ENCODE assay signal across 14 cellular contexts in the genomic region with DNA sequence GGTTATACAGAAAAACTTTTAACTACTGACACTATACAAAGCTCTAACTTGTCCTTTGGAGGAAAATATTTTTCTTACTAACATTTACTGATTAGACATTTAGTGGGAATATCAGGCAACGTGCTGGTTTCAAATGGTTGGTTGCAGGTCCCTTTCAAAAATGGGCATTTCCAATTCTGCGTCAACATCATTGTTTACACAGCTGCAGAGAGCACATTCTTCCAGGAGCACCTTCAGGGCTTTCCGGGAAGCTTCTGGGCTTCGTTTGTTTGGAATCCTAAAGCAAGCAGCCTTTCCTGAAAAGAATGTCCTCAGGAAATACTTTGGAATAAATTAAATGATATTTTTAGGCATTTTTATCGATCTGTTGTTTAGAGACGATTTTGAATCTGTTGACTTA.
DNase-seq lines count a peak whose midpoint lies in the region; ATAC-seq and TF ChIP-seq lines count a peak whose summit lies in the region.
"Had no signal": no experiment of that assay in that cellular context is flagged by ENCODE, and none has a peak within 500 bp of the region (broad histone marks: within the 10 kb centered on the region; RNA-seq: fewer than 3 reads in every experiment).

No MANE protein-coding gene starts in this region.

- H3K4me1 Mint-ChIP-seq in WTC11, result peaks cover 51% of the 10 kb centered on the region
- H3K4me1 Mint-ChIP-seq in activated CD4-positive, alpha-beta T cell treated with anti-CD3 and anti-CD28 coated beads for 36 hours, result no peaks in the 10 kb centered on the region

- H3K27me3 Mint-ChIP-seq in WTC11 (ENCODE audit: low read depth), result no peaks in the 10 kb centered on the region
- H3K27me3 Mint-ChIP-seq in activated CD4-positive, alpha-beta T cell treated with anti-CD3 and anti-CD28 coated beads for 36 hours, result no peaks in the 10 kb centered on the region
- H3K27me3 Mint-ChIP-seq: activated naive CD8-positive, alpha-beta T cell had no signal

- H3K36me3 Mint-ChIP-seq in WTC11, result peaks cover 11% of the 10 kb centered on the region
- H3K36me3 Mint-ChIP-seq in activated CD4-positive, alpha-beta T cell treated with anti-CD3 and anti-CD28 coated beads for 36 hours (ENCODE audit: low read depth), result no peaks in the 10 kb centered on the region
- H3K36me3 Mint-ChIP-seq: activated naive CD8-positive, alpha-beta T cell had no signal

- ATAC-seq in WTC11 (peak; percentile 76), GM21723 (IDR thresholded peaks at IDR 0.05; ENCODE audit: unreplicated experiment) (no peak)
- no peak for ATAC-seq in activated CD4-positive, alpha-beta T cell treated with anti-CD3 and anti-CD28 coated beads for 36 hours

- peaks cover 13% of the 10 kb centered on the region for H3K9me3 Mint-ChIP-seq in WTC11
- peaks cover 23% of the 10 kb centered on the region for H3K9me3 Mint-ChIP-seq in activated CD4-positive, alpha-beta T cell treated with anti-CD3 and anti-CD28 coated beads for 36 hours (ENCODE audit: low read depth)

- peak overlapping the region; percentile 38; the same call in 1 of the 2 replicates for H3K4me3 Mint-ChIP-seq in WTC11
- H3K4me3 Mint-ChIP-seq in activated CD4-positive, alpha-beta T cell treated with anti-CD3 and anti-CD28 coated beads for 36 hours, result no peak overlapping the region
- H3K4me3 Mint-ChIP-seq: activated naive CD8-positive, alpha-beta T cell had no signal

- H3K27ac Mint-ChIP-seq in WTC11, result peak overlapping the region; percentile 98
- H3K27ac Mint-ChIP-seq in activated CD4-positive, alpha-beta T cell treated with anti-CD3 and anti-CD28 coated beads for 36 hours, result no peak overlapping the region
- H3K27ac Mint-ChIP-seq: activated naive CD8-positive, alpha-beta T cell had no signal

- CTCF ChIA-PET in WTC11 (lab: Charles Lee), result interaction anchor here (0.5 to 0.9 kb wide), 3 partner anchors 12 to 202 kb away, joined by 3 read pairs; no protein-coding TSS in a partner anchor
- CTCF ChIA-PET in activated CD4-positive, alpha-beta T cell treated with anti-CD3 and anti-CD28 coated beads for 36 hours (lab: Charles Lee), result no interaction called here

- POLR2A ChIA-PET in WTC11 (lab: Charles Lee), result no interaction called here
- POLR2A ChIA-PET in activated CD4-positive, alpha-beta T cell treated with anti-CD3 and anti-CD28 coated beads for 36 hours (lab: Charles Lee), result no interaction called here

- intact Hi-C loops in activated CD4-positive, alpha-beta T cell treated with anti-CD3 and anti-CD28 coated beads for 36 hours (cut with DNase I, micrococcal nuclease), result no loop called here

- no peak for TF ChIP-seq CTCF in WTC11 (IDR thresholded peaks at IDR 0.05)

- DNase-seq in DMS53 (lab: John Stamatoyannopoulos, UW) (peak; percentile 88), NCI-H1105 treated with DMSO at 0.1 percent for 48 hours (lab: John Stamatoyannopoulos, UW) (peak; percentile 35), WTC11 (ENCODE audit: low spot score) (peak; percentile 31), kidney tubule cell (ENCODE audit: low spot score) (peak; percentile 47), SKM-1 treated with dmso at 0.1 percent for 144 hours (lab: John Stamatoyannopoulos, UW; ENCODE audit: unreplicated experiment) (no peak), SW480 (ENCODE audit: low spot score) (no peak)
- no peak for DNase-seq in activated CD4-positive, alpha-beta T cell treated with anti-CD3 and anti-CD28 coated beads for 36 hours
- DNase-seq: kidney glomerular epithelial cell; MM.1S; SIG-M5; stimulated activated naive CD4-positive, alpha-beta T cell treated with Interleukin-2 at 50 U/mL for 16 hours; WERI-Rb-1 had no signal

TF ChIP-seq in WTC11, 78 proteins besides CTCF, POLR2A, EP300 and RAD21:
- TF ChIP-seq RORB (CRISPR knock-in tag; IDR thresholded peaks at IDR 0.05) (no peak), ETV6 (CRISPR knock-in tag; IDR thresholded peaks at IDR 0.05) (peak; percentile 90)

Comparison
In these comparisons a context has a peak if more than half of its experiments do, and no peak if none do; other contexts are left out.
1. DNase-seq: peak in DMS53 (single experiment), NCI-H1105 treated with DMSO at 0.1 percent for 48 hours (single experiment), WTC11 (single experiment) and kidney tubule cell (single experiment); none in SKM-1 treated with dmso at 0.1 percent for 144 hours (single experiment), SW480 (single experiment) and activated CD4-positive, alpha-beta T cell treated with anti-CD3 and anti-CD28 coated beads for 36 hours (single experiment).